ENCODE assay signal across 10 cellular contexts in genomic region chr14:74582910-74583581, GRCh38. TPM values are rescaled to one million over a fixed set of nuclear protein-coding genes. Genes with fewer than 3 reads are reported as not detected.
DNase-seq lines count a peak whose midpoint lies in the region; ATAC-seq and TF ChIP-seq lines count a peak whose summit lies in the region.
"Had no signal": no experiment of that assay in that cellular context is flagged by ENCODE, and none has a peak within 500 bp of the region (broad histone marks: within the 10 kb centered on the region; RNA-seq: fewer than 3 reads in every experiment).

No MANE protein-coding gene starts in this region.

- H2BK120ac ChIP-seq in IMR-90 (ENCODE audit: low read depth, low read length) = peak overlapping the region; percentile 78

- peak overlapping the region; percentile 73 for H3K27ac Mint-ChIP-seq in chondrocyte (ENCODE audit: unreplicated experiment)
- H3K27ac Mint-ChIP-seq in stimulated activated effector memory CD8-positive, alpha-beta T cell treated with anti-CD3 and anti-CD28 coated beads, Interleukin-12 subunit alpha, Interleukin-12 subunit beta, amount 100 ng/mL, for 72 hours = peak overlapping the region; percentile 52

- H3K4me1 ChIP-seq in IMR-90 (ENCODE audit: control insufficient read depth, insufficient read depth, low read length) = peaks cover 41% of the 10 kb centered on the region
- H3K4me1 ChIP-seq in left ventricle myocardium inferior = peaks cover 43% of the 10 kb centered on the region

- H3K14ac ChIP-seq in IMR-90 (replicated peaks; ENCODE audit: low read depth, low read length) = peak overlapping the region; percentile 53; the same call in 1 of the 2 replicates

- no peaks in the 10 kb centered on the region for H4K20me1 ChIP-seq in IMR-90 (ENCODE audit: insufficient read depth, low read length)

- H3K23ac ChIP-seq in IMR-90 (ENCODE audit: low read depth, low read length) = peak overlapping the region; percentile 83; the same call in 1 of the 2 replicates

- no peak for TF ChIP-seq CTCF in IMR-90 (conservative IDR thresholded peaks at IDR 0.05; ENCODE audit: low read depth, low read length)
- no peak for TF ChIP-seq CTCF in chondrocyte (IDR thresholded peaks at IDR 0.05)
- no peak for TF ChIP-seq CTCF in left ventricle myocardium inferior (IDR thresholded peaks at IDR 0.05; ENCODE audit: borderline replicate concordance)

- dilution Hi-C loops in IMR-90 (cut with HindIII; ENCODE audit: low sequenced_read_pairs, unreplicated experiment) = no loop called here

- H3K9me1 ChIP-seq in IMR-90 (ENCODE audit: insufficient read depth, low read length) = peaks cover 56% of the 10 kb centered on the region

- H3K9me3 Mint-ChIP-seq in chondrocyte (ENCODE audit: low read depth) = no peaks in the 10 kb centered on the region
- H3K9me3 Mint-ChIP-seq in stimulated activated effector memory CD8-positive, alpha-beta T cell treated with anti-CD3 and anti-CD28 coated beads, Interleukin-12 subunit alpha, Interleukin-12 subunit beta, amount 100 ng/mL, for 72 hours = no peaks in the 10 kb centered on the region

- peak overlapping the region; percentile 81 for H4K91ac ChIP-seq in IMR-90 (ENCODE audit: insufficient read depth, low read depth, low read length)

- DNase-seq in IMR-90 = peak; percentile 73
- DNase-seq in chondrocyte (ENCODE audit: low spot score) = peak; percentile 59
- DNase-seq in left ventricle myocardium inferior = peak; percentile 58
- no peak for DNase-seq in stimulated activated effector memory CD8-positive, alpha-beta T cell treated with anti-CD3 and anti-CD28 coated beads, Interleukin-12 subunit alpha, Interleukin-12 subunit beta, amount 100 ng/mL, for 72 hours (ENCODE audit: low spot score in 2 of 2)
- no peak for DNase-seq in NCI-H526 (lab: John Stamatoyannopoulos, UW)
- no peak for DNase-seq in DMS79 (lab: John Stamatoyannopoulos, UW)
- no peak for DNase-seq in NCI-H2196 (lab: John Stamatoyannopoulos, UW; ENCODE audit: unreplicated experiment)
- DNase-seq: NCI-H1436 treated with DMSO at 0.1 percent for 48 hours, OCI-M1 had no signal

- H3K9me3 ChIP-seq in IMR-90 (ENCODE audit: control insufficient read depth, insufficient read depth, low read length) = no peaks in the 10 kb centered on the region
- no peaks in the 10 kb centered on the region for H3K9me3 ChIP-seq in left ventricle myocardium inferior (replicated peaks)

- no TSS peak for BruUV-seq in IMR-90 (replicated peaks; lab: Mats Ljungman, UMichigan)

- H2AK5ac ChIP-seq in IMR-90 (ENCODE audit: low read depth, low read length) = peak overlapping the region; percentile 84

- H2AFZ ChIP-seq in IMR-90 (replicated peaks; ENCODE audit: low read length, poor library complexity) = peak overlapping the region; percentile 2

- peak overlapping the region; percentile 53 for H4K5ac ChIP-seq in IMR-90 (ENCODE audit: low read depth, low read length)

- POLR2A ChIA-PET in IMR-90 (lab: Charles Lee; ENCODE audit: unreplicated experiment) = interaction anchor here (1.1 kb wide), 1 partner anchor 10 kb away, joined by 5 read pairs; no protein-coding TSS in a partner anchor

- H3K18ac ChIP-seq in IMR-90 (ENCODE audit: low read depth, low read length) = peak overlapping the region; percentile 58

- no peak overlapping the region for H3K4me2 ChIP-seq in IMR-90 (ENCODE audit: low read depth, low read length)

- H3K36me3 ChIP-seq in IMR-90 (ENCODE audit: control insufficient read depth, insufficient read depth, low read length) (no peaks in the 10 kb centered on the region), left ventricle myocardium inferior (no peaks in the 10 kb centered on the region)

- H2BK20ac ChIP-seq in IMR-90 (ENCODE audit: low read depth, low read length) = peak overlapping the region; percentile 54; the same call in 1 of the 2 replicates

- no peak for TF ChIP-seq RAD21 in IMR-90 (IDR thresholded peaks at IDR 0.05; ENCODE audit: low read length)

- H3K27ac ChIP-seq in IMR-90 (ENCODE audit: insufficient read depth, low read length) (peak overlapping the region; percentile 12), left ventricle myocardium inferior (replicated peaks) (peak overlapping the region; percentile 76)

- no peak overlapping the region for H3K4me3 ChIP-seq in IMR-90 (ENCODE audit: insufficient read depth, low read depth, low read length)
- no peak overlapping the region for H3K4me3 ChIP-seq in left ventricle myocardium inferior

- peaks cover 16 to 95% of the 10 kb centered on the region in 2 experiments for H3K79me1 ChIP-seq in IMR-90 (ENCODE audit: low read depth in 1 of 2, low read length in 2 of 2)

- H3K27me3 ChIP-seq in IMR-90 (ENCODE audit: control insufficient read depth, insufficient read depth, low read length) (no peaks in the 10 kb centered on the region), left ventricle myocardium inferior (ENCODE audit: low read depth) (no peaks in the 10 kb centered on the region)

- H2BK5ac ChIP-seq in IMR-90 (ENCODE audit: low read depth, low read length, poor library complexity, severe bottlenecking) = peak overlapping the region; percentile 78

- H2AK9ac ChIP-seq in IMR-90 (replicated peaks; ENCODE audit: low read depth, low read length, poor library complexity) = peak overlapping the region; percentile 62

- CTCF ChIA-PET in IMR-90 (lab: Yijun Ruan, JAX) = interaction anchor here (0.7 to 1.0 kb wide), 2 partner anchors 10 to 13 kb away, joined by 3 read pairs; no protein-coding TSS in a partner anchor

- no peak overlapping the region for H3K4me3 Mint-ChIP-seq in chondrocyte (ENCODE audit: unreplicated experiment)
- no peak overlapping the region for H3K4me3 Mint-ChIP-seq in stimulated activated effector memory CD8-positive, alpha-beta T cell treated with anti-CD3 and anti-CD28 coated beads, Interleukin-12 subunit alpha, Interleukin-12 subunit beta, amount 100 ng/mL, for 72 hours

- intact Hi-C loops in IMR-90 (cut with micrococcal nuclease) (no loop called here), left ventricle myocardium inferior (cut with micrococcal nuclease) (no loop called here)

- H3K27me3 Mint-ChIP-seq in chondrocyte (ENCODE audit: low read depth) = no peaks in the 10 kb centered on the region

- peak; percentile 36 for ATAC-seq in IMR-90 (ENCODE audit: low read depth)
- no peak for ATAC-seq in stimulated activated effector memory CD8-positive, alpha-beta T cell treated with anti-CD3 and anti-CD28 coated beads, Interleukin-12 subunit alpha, Interleukin-12 subunit beta, amount 100 ng/mL, for 72 hours
- no peak for ATAC-seq in HG02571 (IDR thresholded peaks at IDR 0.05; ENCODE audit: unreplicated experiment)

- H3K56ac ChIP-seq in IMR-90 (ENCODE audit: extremely low read depth, insufficient read depth, low read length) = no peak overlapping the region

- peaks cover 57% of the 10 kb centered on the region for H3K4me1 Mint-ChIP-seq in chondrocyte (ENCODE audit: low read depth)
- peaks cover 22% of the 10 kb centered on the region for H3K4me1 Mint-ChIP-seq in stimulated activated effector memory CD8-positive, alpha-beta T cell treated with anti-CD3 and anti-CD28 coated beads, Interleukin-12 subunit alpha, Interleukin-12 subunit beta, amount 100 ng/mL, for 72 hours

- peak overlapping the region; percentile 87; the same call in 2 of the 3 replicates for H2BK15ac ChIP-seq in IMR-90 (ENCODE audit: low read depth, low read length)

- 67% methylated on average over 1 of the region's 1 CpG; no CpG with 5 or more reads in 1 of the 2 experiments for WGBS in IMR-90 (ENCODE audit: extremely low coverage in 2 of 2, insufficient read length in 1 of 2), 2 experiments

- H4K8ac ChIP-seq in IMR-90 (ENCODE audit: low read depth in 2 of 2, low read length in 2 of 2) = peak overlapping the region; percentile 62 to 74; a peak in 3 of 4 replicates

- H3K36me3 Mint-ChIP-seq in chondrocyte (ENCODE audit: low read depth) = peaks cover 13% of the 10 kb centered on the region
- peaks cover 7% of the 10 kb centered on the region for H3K36me3 Mint-ChIP-seq in stimulated activated effector memory CD8-positive, alpha-beta T cell treated with anti-CD3 and anti-CD28 coated beads, Interleukin-12 subunit alpha, Interleukin-12 subunit beta, amount 100 ng/mL, for 72 hours

- in situ Hi-C loops in IMR-90 (cut with MboI; ENCODE audit: low sequenced_read_pairs) = no loop called here

- peak overlapping the region; percentile 79 for H3K4ac ChIP-seq in IMR-90 (ENCODE audit: low read depth, low read length)

- no peak; the same call in 1 of the 2 replicates for TF ChIP-seq POLR2A in IMR-90 (IDR thresholded peaks at IDR 0.05; ENCODE audit: low read depth, low read length)

- no peak overlapping the region for H3K9ac ChIP-seq in IMR-90 (ENCODE audit: low read depth, low read length)

TF ChIP-seq in IMR-90, 13 proteins besides CTCF, POLR2A, EP300 and RAD21:
- TF ChIP-seq ELK1 (IDR thresholded peaks at IDR 0.05; ENCODE audit: borderline replicate concordance, low read depth, low read length) = no peak
- no peak for TF ChIP-seq RCOR1 (IDR thresholded peaks at IDR 0.05; ENCODE audit: insufficient replicate concordance, low read length)
- TF ChIP-seq SMC3 (IDR thresholded peaks at IDR 0.05; ENCODE audit: low read depth, low read length) = no peak
- TF ChIP-seq CHD1 (IDR thresholded peaks at IDR 0.05; ENCODE audit: low read depth, low read length) = no peak
- TF ChIP-seq CEBPB (IDR thresholded peaks at IDR 0.05; ENCODE audit: low read depth, low read length) = no peak
- no peak for TF ChIP-seq FOS (IDR thresholded peaks at IDR 0.05; ENCODE audit: low read depth, low read length)
- TF ChIP-seq RFX5 (IDR thresholded peaks at IDR 0.05; ENCODE audit: low read depth, low read length) = no peak
- no peak for TF ChIP-seq MAFK (IDR thresholded peaks at IDR 0.05; ENCODE audit: low read depth, low read length)
- no peak for TF ChIP-seq BHLHE40 (IDR thresholded peaks at IDR 0.05; ENCODE audit: low read depth, low read length)
- TF ChIP-seq MXI1 (IDR thresholded peaks at IDR 0.05; ENCODE audit: borderline replicate concordance, low read depth, low read length) = no peak

RNA-seq across cellular contexts. Expression of gene LTBP2, which starts 29.0 kb away (rescaled TPM):
- 23.8 and 26.7 TPM in 2 replicates for total RNA-seq in IMR-90 (2012; rRNA removed)
- 79.3 and 81.8 TPM in 2 replicates for polyA plus RNA-seq in IMR-90 (2012; rRNA removed)
- 49.1 and 65.1 TPM in 2 replicates for polyA plus RNA-seq in IMR-90 (2012; cell fraction: cytosol; rRNA removed)
- 57.1 and 111 TPM in 2 replicates for polyA plus RNA-seq in IMR-90 (2012; cell fraction: nucleus; rRNA removed; ENCODE audit: low replicate concordance)
- 210 to 446 TPM (median 215 TPM) in 3 replicates for total RNA-seq in chondrocyte
- 26.5 TPM for total RNA-seq in left ventricle myocardium inferior

Comparison
In these comparisons a context has a peak if more than half of its experiments do, and no peak if none do; other contexts are left out.
1. DNase-seq: peak in IMR-90 (single experiment), chondrocyte (single experiment) and left ventricle myocardium inferior (single experiment); none in stimulated activated effector memory CD8-positive, alpha-beta T cell treated with anti-CD3 and anti-CD28 coated beads, Interleukin-12 subunit alpha, Interleukin-12 subunit beta, amount 100 ng/mL, for 72 hours (0 of 2), NCI-H526 (0 of 2), DMS79 (single experiment) and NCI-H2196 (single experiment).